In the genomic region with DNA sequence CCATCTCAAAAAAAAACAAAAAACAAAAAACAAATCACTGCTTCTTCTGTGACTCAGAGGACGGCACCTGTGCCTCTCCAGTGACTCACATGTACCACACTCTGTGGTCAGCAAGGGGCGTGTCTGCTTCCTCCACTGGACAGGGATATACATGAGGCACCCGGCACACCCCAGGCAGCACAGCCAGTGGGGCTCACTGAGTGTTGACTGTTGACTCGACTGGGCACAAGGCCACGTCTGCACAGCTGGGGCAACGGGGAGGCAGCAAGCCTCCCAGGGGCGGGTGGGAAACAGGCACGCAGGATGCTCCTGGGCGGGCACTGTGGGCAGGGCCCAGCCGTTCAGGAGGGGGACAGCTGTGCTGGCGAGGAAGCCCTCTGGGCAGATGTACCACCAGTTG, we compare ENCODE assay signal across 9 cellular contexts.
DNase-seq lines count a peak whose midpoint lies in the region; ATAC-seq and TF ChIP-seq lines count a peak whose summit lies in the region.
"Had no signal": no experiment of that assay in that cellular context is flagged by ENCODE, and none has a peak within 500 bp of the region (broad histone marks: within the 10 kb centered on the region; RNA-seq: fewer than 3 reads in every experiment).

No MANE protein-coding gene starts in this region.

- peaks cover 0 to 78% of the 10 kb centered on the region in 2 donors for H3K36me3 ChIP-seq in gastroesophageal sphincter
- H3K36me3 ChIP-seq in stomach: peaks cover 44 to 91% (median 81%) of the 10 kb centered on the region in 4 donors

- intact Hi-C loops in activated CD4-positive, alpha-beta T cell treated with anti-CD3 and anti-CD28 coated beads, Interleukin-2, amount 10 ng/mL, durations not matched to agents 24 days and 14 days (cut with micrococcal nuclease): no loop called here
- intact Hi-C loops in activated B cell treated with CpG ODN at 0.5 μM for 24 hours (cut with micrococcal nuclease) (no loop called here), stomach (cut with DNase I; ENCODE audit: low total_unique reads) (no loop called here)

- H3K9me3 Mint-ChIP-seq in activated CD4-positive, alpha-beta T cell treated with anti-CD3 and anti-CD28 coated beads, Interleukin-2, amount 10 ng/mL, durations not matched to agents 24 days and 14 days: no peaks in the 10 kb centered on the region
- H3K9me3 Mint-ChIP-seq in activated B cell treated with CpG ODN at 0.5 μM for 24 hours: no peaks in the 10 kb centered on the region

- H3K27ac Mint-ChIP-seq in activated CD4-positive, alpha-beta T cell treated with anti-CD3 and anti-CD28 coated beads, Interleukin-2, amount 10 ng/mL, durations not matched to agents 24 days and 14 days: no peak overlapping the region
- H3K27ac Mint-ChIP-seq in activated B cell treated with CpG ODN at 0.5 μM for 24 hours: no peak overlapping the region

- WGBS in gastroesophageal sphincter (ENCODE audit: low coverage in 1 of 2), 2 donors: 17 to 45% methylated on average over 1 to 7 of the region's 11 CpGs
- 22 to 45% (median 36%) methylated on average over 6 to 11 of the region's 11 CpGs for WGBS in stomach, 5 donors

- H3K4me3 ChIP-seq in gastroesophageal sphincter (no peak overlapping the region), stomach (no peak overlapping the region)

- CTCF ChIA-PET in activated B cell treated with CpG ODN at 0.5 μM for 24 hours (lab: Charles Lee): no interaction called here

- TF ChIP-seq POLR2A in gastroesophageal sphincter (IDR thresholded peaks at IDR 0.05) (no peak), stomach (IDR thresholded peaks at IDR 0.05) (no peak)

- peak; percentile 66 for DNase-seq in activated CD4-positive, alpha-beta T cell treated with anti-CD3 and anti-CD28 coated beads, Interleukin-2, amount 10 ng/mL, durations not matched to agents 24 days and 14 days
- DNase-seq in activated CD4-positive, alpha-beta T cell treated with anti-CD3 and anti-CD28 coated beads for 1 hour: no peak
- no peak for DNase-seq in activated B cell treated with CpG ODN at 0.5 μM for 24 hours
- peak; percentile 87 for DNase-seq in stomach
- no peak for DNase-seq in pons (ENCODE audit: low spot score)
- DNase-seq in stimulated activated naive CD4-positive, alpha-beta T cell (lab: John Stamatoyannopoulos, UW): no peak
- DNase-seq: NCI-H1436 had no signal

- POLR2A ChIA-PET in activated B cell treated with CpG ODN at 0.5 μM for 24 hours (lab: Charles Lee): no interaction called here

- H3K27me3 ChIP-seq in gastroesophageal sphincter (no peaks in the 10 kb centered on the region), stomach (no peaks in the 10 kb centered on the region)

- H3K9me3 ChIP-seq in gastroesophageal sphincter: no peaks in the 10 kb centered on the region
- H3K9me3 ChIP-seq in stomach: no peaks in the 10 kb centered on the region

- no peaks in the 10 kb centered on the region for H3K4me1 Mint-ChIP-seq in activated CD4-positive, alpha-beta T cell treated with anti-CD3 and anti-CD28 coated beads, Interleukin-2, amount 10 ng/mL, durations not matched to agents 24 days and 14 days
- peaks cover 2% of the 10 kb centered on the region for H3K4me1 Mint-ChIP-seq in activated B cell treated with CpG ODN at 0.5 μM for 24 hours

- H3K4me1 ChIP-seq in gastroesophageal sphincter (peaks cover 0 to 6% (median 0%) of the 10 kb centered on the region in 3 donors), stomach (peaks cover 0 to 11% (median 5%) of the 10 kb centered on the region in 4 donors)

- H3K27ac ChIP-seq in gastroesophageal sphincter (peak overlapping the region in 1 of 4 donors; percentile 46), stomach (peak overlapping the region in 4 of 5 donors; percentile 30 to 67 (median 51))

- no peak overlapping the region for H3K4me3 Mint-ChIP-seq in activated CD4-positive, alpha-beta T cell treated with anti-CD3 and anti-CD28 coated beads, Interleukin-2, amount 10 ng/mL, durations not matched to agents 24 days and 14 days
- no peak overlapping the region for H3K4me3 Mint-ChIP-seq in activated B cell treated with CpG ODN at 0.5 μM for 24 hours

- no peak for TF ChIP-seq EP300 in gastroesophageal sphincter (IDR thresholded peaks at IDR 0.05)
- no peak for TF ChIP-seq EP300 in stomach (IDR thresholded peaks at IDR 0.05)

- H3K36me3 Mint-ChIP-seq in activated CD4-positive, alpha-beta T cell treated with anti-CD3 and anti-CD28 coated beads, Interleukin-2, amount 10 ng/mL, durations not matched to agents 24 days and 14 days (ENCODE audit: low read depth): peaks cover 40% of the 10 kb centered on the region
- peaks cover 49% of the 10 kb centered on the region for H3K36me3 Mint-ChIP-seq in activated B cell treated with CpG ODN at 0.5 μM for 24 hours (ENCODE audit: low read depth)

- no peaks in the 10 kb centered on the region for H3K27me3 Mint-ChIP-seq in activated CD4-positive, alpha-beta T cell treated with anti-CD3 and anti-CD28 coated beads, Interleukin-2, amount 10 ng/mL, durations not matched to agents 24 days and 14 days
- H3K27me3 Mint-ChIP-seq in activated B cell treated with CpG ODN at 0.5 μM for 24 hours: no peaks in the 10 kb centered on the region

- TF ChIP-seq CTCF in activated B cell treated with CpG ODN at 0.5 μM for 24 hours (IDR thresholded peaks at IDR 0.05): no peak
- TF ChIP-seq CTCF in gastroesophageal sphincter (IDR thresholded peaks at IDR 0.05): no peak
- no peak for TF ChIP-seq CTCF in stomach (IDR thresholded peaks at IDR 0.05)

- peak; percentile 57 for ATAC-seq in activated B cell treated with CpG ODN at 0.5 μM for 24 hours (ENCODE audit: low read depth)
- ATAC-seq in gastroesophageal sphincter: peak; percentile 85
- ATAC-seq in GM18861 (IDR thresholded peaks at IDR 0.05; ENCODE audit: unreplicated experiment): no peak

Comparison
In these comparisons a context has a peak if more than half of its experiments do, and no peak if none do; other contexts are left out.
1. DNase-seq: peak in activated CD4-positive, alpha-beta T cell treated with anti-CD3 and anti-CD28 coated beads, Interleukin-2, amount 10 ng/mL, durations not matched to agents 24 days and 14 days (single experiment) and stomach (single experiment); none in activated CD4-positive, alpha-beta T cell treated with anti-CD3 and anti-CD28 coated beads for 1 hour (single experiment), activated B cell treated with CpG ODN at 0.5 μM for 24 hours (single experiment), pons (single experiment) and stimulated activated naive CD4-positive, alpha-beta T cell (0 of 6).